Comparison of ENCODE assay signal across 11 cellular contexts in genomic region chr16:78962457-78962929, GRCh38.
DNase-seq lines count a peak whose midpoint lies in the region; ATAC-seq and TF ChIP-seq lines count a peak whose summit lies in the region.
"Had no signal": no experiment of that assay in that cellular context is flagged by ENCODE, and none has a peak within 500 bp of the region (broad histone marks: within the 10 kb centered on the region; RNA-seq: fewer than 3 reads in every experiment).

No MANE protein-coding gene starts in this region.

- H3K27me3 ChIP-seq in ascending aorta: no peaks in the 10 kb centered on the region

- peak overlapping the region; percentile 66 for H3K4me2 ChIP-seq in OCI-LY7 (ENCODE audit: low read length)

- H3K27ac ChIP-seq in OCI-LY7 (ENCODE audit: low read depth, low read length, poor library complexity, severe bottlenecking): peak overlapping the region; percentile 21
- H3K27ac ChIP-seq in ascending aorta: no peak overlapping the region
- H3K27ac ChIP-seq: HL-60, psoas muscle had no signal

- ATAC-seq in GM19043 (IDR thresholded peaks at IDR 0.05; ENCODE audit: low read depth, unreplicated experiment) (peak; percentile 93), HG02852 (IDR thresholded peaks at IDR 0.05; ENCODE audit: unreplicated experiment) (peak; percentile 95)
- ATAC-seq: psoas muscle had no signal

- intact Hi-C loops in OCI-LY7 (cut with micrococcal nuclease; ENCODE audit: unreplicated experiment) (no loop called here), ascending aorta (cut with DNase I) (no loop called here)

- BruUV-seq in OCI-LY7 (replicated peaks; lab: Mats Ljungman, UMichigan): no TSS peak

- TF ChIP-seq CTCF in GM12865 (IDR thresholded peaks at IDR 0.05; ENCODE audit: insufficient read depth, low read depth, low read length, missing control alignments) (no peak), OCI-LY7 (conservative IDR thresholded peaks at IDR 0.05; ENCODE audit: low read length) (no peak), ascending aorta (IDR thresholded peaks at IDR 0.05) (no peak)

- CTCF ChIA-PET in OCI-LY7 (lab: Charles Lee; ENCODE audit: unreplicated experiment): no interaction called here

- no peaks in the 10 kb centered on the region for H3K9me2 ChIP-seq in OCI-LY7 (ENCODE audit: insufficient read depth, low read length)

- H4K20me1 ChIP-seq in OCI-LY7 (ENCODE audit: insufficient read depth, low read length): no peaks in the 10 kb centered on the region

- H3K4me1 ChIP-seq in OCI-LY7 (ENCODE audit: insufficient read depth, low read length, poor library complexity, severe bottlenecking) (peaks cover 40% of the 10 kb centered on the region), ascending aorta (no peaks in the 10 kb centered on the region)

- no peak overlapping the region for H2AFZ ChIP-seq in OCI-LY7 (ENCODE audit: low read length)

- DNase-seq in GM12865 (ENCODE audit: low read depth) (peak; percentile 27), OCI-LY7 (ENCODE audit: low spot score) (peak; percentile 28), ascending aorta (ENCODE audit: low spot score in 2 of 2) (no peak), NCI-H1105 (lab: John Stamatoyannopoulos, UW) (no peak), G401 (ENCODE audit: low spot score) (no peak), NCI-H2227 (lab: John Stamatoyannopoulos, UW; ENCODE audit: unreplicated experiment) (no peak)
- DNase-seq: NCI-H1930, psoas muscle had no signal

- POLR2A ChIA-PET in OCI-LY7 (lab: Charles Lee): interaction anchor here (1.0 to 1.2 kb wide), 2 partner anchors 12 to 103 kb away, joined by 3 read pairs; no protein-coding TSS in a partner anchor

- H3K36me3 ChIP-seq in OCI-LY7 (ENCODE audit: insufficient read depth, low read length) (no peaks in the 10 kb centered on the region), ascending aorta (no peaks in the 10 kb centered on the region)

- H3K79me2 ChIP-seq in OCI-LY7 (ENCODE audit: insufficient read depth, low read depth, low read length): no peaks in the 10 kb centered on the region

- in situ Hi-C loops in G401 (cut with HindIII; ENCODE audit: low sequenced_read_pairs): no loop called here

- no peak overlapping the region for H3K4me3 ChIP-seq in GM12865 (ENCODE audit: low read depth, low read length)
- H3K4me3 ChIP-seq in OCI-LY7 (ENCODE audit: low read depth, low read length, poor library complexity, severe bottlenecking): no peak overlapping the region
- H3K4me3 ChIP-seq in ascending aorta: no peak overlapping the region
- H3K4me3 ChIP-seq: psoas muscle had no signal

- no peaks in the 10 kb centered on the region for H3K9me3 ChIP-seq in OCI-LY7 (ENCODE audit: low read length)
- no peaks in the 10 kb centered on the region for H3K9me3 ChIP-seq in ascending aorta
- H3K9me3 ChIP-seq: psoas muscle had no signal

Comparison
In these comparisons a context has a peak if more than half of its experiments do, and no peak if none do; other contexts are left out.
1. DNase-seq: peak in GM12865 (single experiment) and OCI-LY7 (single experiment); none in ascending aorta (0 of 2), NCI-H1105 (single experiment), G401 (single experiment) and NCI-H2227 (single experiment).